ENCODE assay signal across 19 cellular contexts in the genomic region with DNA sequence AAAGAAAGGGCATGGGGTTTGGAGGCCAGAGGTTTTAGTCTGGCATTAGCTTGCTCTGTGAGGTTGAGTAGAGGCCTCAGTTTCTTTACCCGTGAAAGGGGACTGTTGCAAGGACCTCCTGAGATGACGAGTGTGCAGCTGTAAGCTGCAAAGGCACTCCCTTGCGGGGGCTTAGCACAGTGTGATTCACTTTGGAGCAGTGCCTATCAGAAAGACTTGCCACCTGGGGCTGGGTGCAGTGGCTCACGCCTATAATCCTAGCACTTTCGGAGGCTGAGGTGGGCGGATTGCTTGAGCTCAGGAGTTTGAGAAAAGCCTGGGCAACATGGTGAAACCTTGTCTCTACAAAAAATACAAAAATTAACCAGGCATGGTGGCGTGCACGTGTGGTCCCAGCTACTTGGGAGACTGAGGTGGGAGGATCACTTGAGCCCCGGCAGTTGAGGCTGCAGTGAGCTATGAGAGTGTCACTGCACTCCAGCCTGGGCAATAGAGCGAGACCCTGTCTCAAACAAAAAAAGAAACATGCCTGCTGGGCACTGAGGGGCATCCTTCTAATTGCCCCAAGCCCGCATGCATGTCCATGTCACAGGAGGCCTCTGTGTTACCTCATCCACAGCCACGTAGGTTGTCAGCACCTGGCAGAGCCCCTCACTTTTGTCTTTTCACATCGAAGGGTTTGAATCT. TPM values are rescaled to one million over a fixed set of nuclear protein-coding genes. Genes with fewer than 3 reads are reported as not detected.
DNase-seq lines count a peak whose midpoint lies in the region; TF ChIP-seq lines count a peak whose summit lies in the region.
"Had no signal": no experiment of that assay in that cellular context is flagged by ENCODE, and none has a peak within 500 bp of the region (broad histone marks: within the 10 kb centered on the region; RNA-seq: fewer than 3 reads in every experiment).

No MANE protein-coding gene starts in this region.

- no peak overlapping the region for H4K8ac ChIP-seq in mesenchymal stem cell (ENCODE audit: low read length)

- H3K27me3 ChIP-seq in mesenchymal stem cell (ENCODE audit: control insufficient read depth in 1 of 2, insufficient read depth in 1 of 2, low read length in 2 of 2) (no peaks in the 10 kb centered on the region), esophagus muscularis mucosa (peaks cover 0 to 7% (median 0%) of the 10 kb centered on the region in 4 donors)

- H3K18ac ChIP-seq in mesenchymal stem cell (ENCODE audit: low read depth in 1 of 2, low read length in 2 of 2), result no peak overlapping the region

- CTCF ChIA-PET in Calu3 (lab: Charles Lee), result interaction anchor here (3.1 kb wide), 1 partner anchor 85 kb away, joined by 14 read pairs; no protein-coding TSS in a partner anchor

- H3K4me1 Mint-ChIP-seq in IgD-negative memory B cell, result peaks cover 27 to 40% (median 34%) of the 10 kb centered on the region in 3 donors
- peaks cover 13% of the 10 kb centered on the region for H3K4me1 Mint-ChIP-seq in glutamatergic neuron (ENCODE audit: low read depth, unreplicated experiment)
- H3K4me1 Mint-ChIP-seq in Calu3 (ENCODE audit: low read depth, unreplicated experiment), result peaks cover 42% of the 10 kb centered on the region

- peak; percentile 64 for DNase-seq in A172 (ENCODE audit: low spot score)
- no peak for DNase-seq in mesenchymal stem cell
- DNase-seq in SHP77 (lab: John Stamatoyannopoulos, UW), result no peak
- DNase-seq in glutamatergic neuron, result no peak
- DNase-seq in Calu3, result no peak
- no peak for DNase-seq in esophagus muscularis mucosa (ENCODE audit: extremely low spot score)
- DNase-seq: Caco-2, DMS53, H9, KBM-7, NCI-H1417 treated with DMSO at 0.1 percent for 48 hours, NCI-H2029, NCI-H2171 treated with DMSO at 0.1 percent for 48 hours, NCI-H774, SK-N-SH had no signal

- no peak overlapping the region for H2BK5ac ChIP-seq in mesenchymal stem cell (ENCODE audit: low read depth, low read length, poor library complexity, severe bottlenecking)

- H4K91ac ChIP-seq in mesenchymal stem cell (ENCODE audit: low read length), result no peak overlapping the region

- H3K14ac ChIP-seq in mesenchymal stem cell (ENCODE audit: low read length in 2 of 2), result no peak overlapping the region

- H3K4ac ChIP-seq in mesenchymal stem cell (ENCODE audit: low read depth in 1 of 2, low read length in 2 of 2), result no peak overlapping the region

- intact Hi-C loops in Calu3 (cut with micrococcal nuclease; ENCODE audit: unreplicated experiment) (loop anchor here (5.0 kb wide), 3 partner anchors 45 to 565 kb away; no protein-coding TSS in a partner anchor), esophagus muscularis mucosa (cut with DNase I) (loop anchor here (5.0 kb wide), 2 partner anchors 45 to 115 kb away; no protein-coding TSS in a partner anchor)

- H3K36me3 Mint-ChIP-seq in IgD-negative memory B cell (no peaks in the 10 kb centered on the region), glutamatergic neuron (ENCODE audit: unreplicated experiment) (no peaks in the 10 kb centered on the region), Calu3 (ENCODE audit: insufficient read depth, unreplicated experiment) (peaks cover 26% of the 10 kb centered on the region)
- H3K36me3 Mint-ChIP-seq: CD14-positive monocyte had no signal

- peak overlapping the region; percentile 29 for H3K9ac ChIP-seq in mesenchymal stem cell (ENCODE audit: low read length)
- H3K9ac ChIP-seq: SK-N-SH had no signal

- H3K36me3 ChIP-seq in mesenchymal stem cell (ENCODE audit: control insufficient read depth in 1 of 2, insufficient read depth in 2 of 2, low read depth in 1 of 2, low read length in 2 of 2) (no peaks in the 10 kb centered on the region), esophagus muscularis mucosa (no peaks in the 10 kb centered on the region)

- no peak overlapping the region for H2BK120ac ChIP-seq in mesenchymal stem cell (ENCODE audit: low read depth, low read length)

- no peaks in the 10 kb centered on the region for H3K9me3 Mint-ChIP-seq in IgD-negative memory B cell
- peaks cover 3% of the 10 kb centered on the region for H3K9me3 Mint-ChIP-seq in glutamatergic neuron (ENCODE audit: unreplicated experiment)
- no peaks in the 10 kb centered on the region for H3K9me3 Mint-ChIP-seq in Calu3 (ENCODE audit: low read depth, unreplicated experiment)

- H2BK12ac ChIP-seq in mesenchymal stem cell (ENCODE audit: low read length in 2 of 2), result no peak overlapping the region

- H3K9me3 ChIP-seq in mesenchymal stem cell (ENCODE audit: control insufficient read depth, low read length) (no peaks in the 10 kb centered on the region), esophagus muscularis mucosa (no peaks in the 10 kb centered on the region)
- H3K9me3 ChIP-seq: Caco-2, SK-N-SH had no signal

- H3K4me1 ChIP-seq in mesenchymal stem cell (ENCODE audit: control insufficient read depth, insufficient read depth, low read depth, low read length) (peaks cover 29% of the 10 kb centered on the region), esophagus muscularis mucosa (peaks cover 26 to 38% (median 34%) of the 10 kb centered on the region in 4 donors)

- H3K4me3 ChIP-seq in mesenchymal stem cell (ENCODE audit: insufficient read depth in 1 of 2, low read depth in 1 of 2, low read length in 2 of 2), result no peak overlapping the region
- no peak overlapping the region for H3K4me3 ChIP-seq in esophagus muscularis mucosa

- no peak for TF ChIP-seq CTCF in glutamatergic neuron (IDR thresholded peaks at IDR 0.05; ENCODE audit: partially characterized antibody, unreplicated experiment)
- TF ChIP-seq CTCF in Calu3 (IDR thresholded peaks at IDR 0.05; ENCODE audit: unreplicated experiment), result no peak
- no peak for TF ChIP-seq CTCF in esophagus muscularis mucosa (IDR thresholded peaks at IDR 0.05)

- no peak overlapping the region for H3K4me2 ChIP-seq in mesenchymal stem cell (ENCODE audit: low read length, poor library complexity, severe bottlenecking)
- H3K4me2 ChIP-seq: SK-N-SH had no signal

- TF ChIP-seq POLR2A in esophagus muscularis mucosa (IDR thresholded peaks at IDR 0.05; ENCODE audit: low read depth), result no peak

- H2AFZ ChIP-seq in mesenchymal stem cell (ENCODE audit: low read depth, low read length), result no peak overlapping the region

- H3K27ac ChIP-seq in angular gyrus (ENCODE audit: low read depth, low read length) (peak overlapping the region; percentile 26), mesenchymal stem cell (ENCODE audit: low read length, poor library complexity, severe bottlenecking) (no peak overlapping the region), esophagus muscularis mucosa (replicated peaks in 1 of 4) (no peak overlapping the region)
- H3K27ac ChIP-seq: HL-60 had no signal

- H3K4me3 Mint-ChIP-seq in IgD-negative memory B cell, result no peak overlapping the region
- H3K4me3 Mint-ChIP-seq in glutamatergic neuron (ENCODE audit: unreplicated experiment), result no peak overlapping the region
- H3K4me3 Mint-ChIP-seq in Calu3 (ENCODE audit: low read depth, unreplicated experiment), result no peak overlapping the region
- H3K4me3 Mint-ChIP-seq: CD14-positive monocyte, H9 had no signal

- 87% methylated on average over 13 of the region's 13 CpGs for WGBS in mesenchymal stem cell
- 86% methylated on average over 13 of the region's 13 CpGs for WGBS in esophagus muscularis mucosa

- H2BK15ac ChIP-seq in mesenchymal stem cell (ENCODE audit: low read depth, poor library complexity, severe bottlenecking), result no peak overlapping the region

- H3K79me1 ChIP-seq in mesenchymal stem cell (replicated peaks; ENCODE audit: low read length, poor library complexity, severe bottlenecking), result no peaks in the 10 kb centered on the region

- TF ChIP-seq EP300 in esophagus muscularis mucosa (IDR thresholded peaks at IDR 0.05), result no peak

- H3K27me3 Mint-ChIP-seq in IgD-negative memory B cell, result no peaks in the 10 kb centered on the region
- peaks cover 9% of the 10 kb centered on the region for H3K27me3 Mint-ChIP-seq in glutamatergic neuron (ENCODE audit: unreplicated experiment)
- H3K27me3 Mint-ChIP-seq in Calu3 (ENCODE audit: unreplicated experiment), result no peaks in the 10 kb centered on the region

- no peak overlapping the region for H2AK5ac ChIP-seq in mesenchymal stem cell (ENCODE audit: low read length, severe bottlenecking)

- BruUV-seq in Calu3 (replicated peaks; lab: Mats Ljungman, UMichigan), result no TSS peak

- no peak overlapping the region for H3K23ac ChIP-seq in mesenchymal stem cell (ENCODE audit: low read length in 2 of 2)

- H3K27ac Mint-ChIP-seq in IgD-negative memory B cell, result peak overlapping the region in 2 of 3 donors; percentile 45 to 80
- H3K27ac Mint-ChIP-seq in glutamatergic neuron (ENCODE audit: unreplicated experiment), result no peak overlapping the region
- no peak overlapping the region for H3K27ac Mint-ChIP-seq in Calu3 (ENCODE audit: unreplicated experiment)
- H3K27ac Mint-ChIP-seq: H9 had no signal

RNA-seq across cellular contexts. Expression of gene BAK1, which starts 7.6 kb away (rescaled TPM):
- 23.1 and 27.1 TPM in 2 replicates for total RNA-seq in A172 (2014; rRNA removed; shearing (Covaris generic))
- 40.6 TPM for polyA plus RNA-seq in IgD-negative memory B cell
- polyA plus RNA-seq in mesenchymal stem cell (2013, experiment 1 of 2), result 15.2 TPM
- 15.1 TPM for polyA plus RNA-seq in mesenchymal stem cell (2013, experiment 2 of 2)
- total RNA-seq in glutamatergic neuron (ENCODE audit: unreplicated experiment) (11.5 TPM), Calu3 (2022) (31.6 and 44.1 TPM in 2 replicates), esophagus muscularis mucosa (10 to 100 TPM in 3 of 4 donors, 1 to 10 TPM in 1; 9.9 to 13.1 (median 11.7) TPM)

RNA-seq across cellular contexts. Expression of gene ITPR3, which starts 33.5 kb away (rescaled TPM):
- 57.5 and 59.8 TPM in 2 replicates for total RNA-seq in A172 (2014; rRNA removed; shearing (Covaris generic))
- 6.7 TPM for polyA plus RNA-seq in IgD-negative memory B cell
- polyA plus RNA-seq in mesenchymal stem cell (2013, experiment 1 of 2), result 4.6 TPM
- polyA plus RNA-seq in mesenchymal stem cell (2013, experiment 2 of 2), result 4.5 TPM
- 0.34 TPM for total RNA-seq in glutamatergic neuron (ENCODE audit: unreplicated experiment)
- 136 and 143 TPM in 2 replicates for total RNA-seq in Calu3 (2022)
- total RNA-seq in esophagus muscularis mucosa, result 10 to 100 TPM; 12.1 to 24.9 (median 20.5) TPM
- polyA plus RNA-seq: CD14-positive monocyte had no signal

Comparison
In these comparisons a context has a peak if more than half of its experiments do, and no peak if none do; other contexts are left out.
1. H3K27ac Mint-ChIP-seq: peak in IgD-negative memory B cell (2 of 3); none in glutamatergic neuron (single experiment) and Calu3 (single experiment).